1 cellular context compared by ENCODE assay signal in the genomic region with DNA sequence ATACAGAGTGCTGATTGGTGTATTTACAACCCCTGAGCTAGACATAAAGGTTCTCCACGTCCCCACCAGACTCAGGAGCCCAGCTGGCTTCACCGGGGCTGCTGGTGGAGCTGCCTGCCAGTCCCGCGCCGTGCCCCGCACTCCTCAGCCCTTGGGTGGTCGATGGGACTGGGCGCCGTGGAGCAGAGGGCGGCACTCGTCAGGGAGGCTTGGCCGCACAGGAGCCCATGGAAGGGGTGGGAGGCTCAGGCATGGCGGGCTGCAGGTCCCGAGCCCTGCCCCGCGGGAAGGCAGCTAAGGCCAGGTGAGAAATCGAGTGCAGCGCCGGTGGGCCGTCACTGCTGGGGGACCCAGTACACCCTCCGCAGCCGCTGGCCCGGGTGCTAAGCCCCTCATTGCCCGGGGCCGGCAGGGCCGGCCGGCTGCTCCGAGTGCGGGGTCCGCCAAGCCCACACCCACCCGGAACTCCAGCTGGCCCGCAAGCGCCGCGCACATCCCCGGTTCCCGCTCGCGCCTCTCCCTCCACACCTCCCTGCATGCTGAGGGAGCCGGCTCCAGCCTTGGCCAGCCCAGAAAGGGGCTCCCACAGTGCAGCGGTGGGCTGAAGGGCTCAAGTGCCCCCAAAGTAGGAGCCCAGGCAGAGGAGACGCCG.
A peak's percentile ranks its signal among the peaks of the same experiment; 100 is the strongest.
TF ChIP-seq lines count a peak whose summit lies in the region.

No MANE protein-coding gene starts in this region.

TF ChIP-seq in K562, 482 proteins besides CTCF, POLR2A, EP300 and RAD21:
- TF ChIP-seq, protein P1, sequence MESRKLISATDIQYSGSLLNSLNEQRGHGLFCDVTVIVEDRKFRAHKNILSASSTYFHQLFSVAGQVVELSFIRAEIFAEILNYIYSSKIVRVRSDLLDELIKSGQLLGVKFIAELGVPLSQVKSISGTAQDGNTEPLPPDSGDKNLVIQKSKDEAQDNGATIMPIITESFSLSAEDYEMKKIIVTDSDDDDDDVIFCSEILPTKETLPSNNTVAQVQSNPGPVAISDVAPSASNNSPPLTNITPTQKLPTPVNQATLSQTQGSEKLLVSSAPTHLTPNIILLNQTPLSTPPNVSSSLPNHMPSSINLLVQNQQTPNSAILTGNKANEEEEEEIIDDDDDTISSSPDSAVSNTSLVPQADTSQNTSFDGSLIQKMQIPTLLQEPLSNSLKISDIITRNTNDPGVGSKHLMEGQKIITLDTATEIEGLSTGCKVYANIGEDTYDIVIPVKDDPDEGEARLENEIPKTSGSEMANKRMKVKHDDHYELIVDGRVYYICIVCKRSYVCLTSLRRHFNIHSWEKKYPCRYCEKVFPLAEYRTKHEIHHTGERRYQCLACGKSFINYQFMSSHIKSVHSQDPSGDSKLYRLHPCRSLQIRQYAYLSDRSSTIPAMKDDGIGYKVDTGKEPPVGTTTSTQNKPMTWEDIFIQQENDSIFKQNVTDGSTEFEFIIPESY (CRISPR knock-in tag; IDR thresholded peaks at IDR 0.05), result peak; percentile 53; the same call in 1 of the 2 replicates
